Comparison of ENCODE assay signal across 27 cellular contexts in the genomic region with DNA sequence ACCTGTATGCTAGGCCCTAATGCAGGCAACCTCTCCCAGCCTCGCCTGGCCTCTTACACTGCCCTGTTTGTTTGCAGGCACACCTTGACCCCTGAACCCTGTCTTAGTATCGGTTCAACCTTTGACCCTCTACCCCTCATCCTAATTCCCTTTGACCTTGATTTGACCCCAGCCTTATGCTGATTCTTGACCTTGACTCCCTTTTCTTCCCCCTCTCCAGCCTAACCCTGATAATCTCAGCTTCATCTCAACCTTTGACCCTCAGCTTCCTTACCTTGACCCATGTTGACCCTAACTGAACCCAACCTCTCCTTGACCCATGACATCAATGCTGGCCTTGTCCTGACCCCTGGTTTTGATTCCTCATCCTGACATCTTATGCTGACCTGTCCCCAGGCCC. TPM values are rescaled to one million over a fixed set of nuclear protein-coding genes. Genes with fewer than 3 reads are reported as not detected.
DNase-seq lines count a peak whose midpoint lies in the region; ATAC-seq and TF ChIP-seq lines count a peak whose summit lies in the region.
"Had no signal": no experiment of that assay in that cellular context is flagged by ENCODE, and none has a peak within 500 bp of the region (broad histone marks: within the 10 kb centered on the region; RNA-seq: fewer than 3 reads in every experiment).

No MANE protein-coding gene starts in this region.

- H3K4me1 Mint-ChIP-seq in MCF 10A (ENCODE audit: insufficient read depth, unreplicated experiment) (no peaks in the 10 kb centered on the region), endothelial cell (ENCODE audit: unreplicated experiment) (no peaks in the 10 kb centered on the region)

- CTCF ChIA-PET in MCF 10A (lab: Yijun Ruan, JAX) (interaction anchor here (0.6 to 0.7 kb wide), 2 partner anchors 85 to 147 kb away, joined by 3 read pairs; no protein-coding TSS in a partner anchor), mammary epithelial cell (lab: Charles Lee; ENCODE audit: low non-redundant PET) (no interaction called here)

- no peak for DNase-seq in MCF 10A (ENCODE audit: unreplicated experiment)
- DNase-seq in mammary epithelial cell = no peak
- no peak for DNase-seq in SJSA1 (ENCODE audit: low read depth in 1 of 2, low spot score in 2 of 2)
- no peak for DNase-seq in endothelial cell (ENCODE audit: low spot score)
- no peak for DNase-seq in EL
- DNase-seq in RKO (ENCODE audit: low spot score) = no peak
- DNase-seq: activated B cell treated with CpG ODN at 0.5 μM for 24 hours; activated CD4-positive, alpha-beta T cell treated with anti-CD3 and anti-CD28 coated beads, Interleukin-2, amount 10 ng/mL, durations not matched to agents 7 days and 5 days; activated naive CD4-positive, alpha-beta T cell treated with Interleukin-2 at 50 U/mL for 16 hours; activated T-cell treated with anti-CD3 and anti-CD28 coated beads, Interleukin-2, amount 50 U/mL, for 72 hours; cerebellar nuclear complex; dorsolateral prefrontal cortex; hippocampal formation; NCI-H1048; NCI-H446; NCI-H774; RPMI8226; stimulated activated CD4-positive, alpha-beta T cell treated with anti-CD3 and anti-CD28 coated beads, Interleukin-15, amount 100 ng/mL, for 24 hours; T-helper 1 cell had no signal

- no peak for ATAC-seq in GM21737 (IDR thresholded peaks at IDR 0.05; ENCODE audit: unreplicated experiment)
- no peak for ATAC-seq in HG03520 (IDR thresholded peaks at IDR 0.05; ENCODE audit: unreplicated experiment)
- ATAC-seq: activated T-cell treated with anti-CD3 and anti-CD28 coated beads, Interleukin-2, amount 50 U/mL, for 72 hours; gastroesophageal sphincter; natural killer cell treated with Interleukin-12 subunit alpha and Interleukin-12 subunit beta and Interleukin-15 and Interleukin-18, amount 100 ng/mL, for 72 hours; stimulated activated memory B cell treated with anti-CD40 and anti-IgM and Interleukin-4, amounts not matched to agents 10 μg/mL and 1 μg/mL and 100 μg/mL, for 72 hours had no signal

- POLR2A ChIA-PET in MCF 10A (lab: Yijun Ruan, JAX) = no interaction called here

- no peak overlapping the region for H3K4me3 ChIP-seq in mammary epithelial cell (replicated peaks in 1 of 3; ENCODE audit: insufficient read depth in 1 of 3, low read depth in 2 of 3, low read length in 3 of 3)
- H3K4me3 ChIP-seq in SJSA1 = no peak overlapping the region
- H3K4me3 ChIP-seq: dorsolateral prefrontal cortex, gastroesophageal sphincter, HAP-1, lung had no signal

- peaks cover 5% of the 10 kb centered on the region for H3K4me1 ChIP-seq in mammary epithelial cell (ENCODE audit: insufficient read depth, low read length)
- H3K4me1 ChIP-seq in SJSA1 (replicated peaks) = peaks cover 35% of the 10 kb centered on the region
- H3K4me1 ChIP-seq: HAP-1 had no signal

- peaks cover 67% of the 10 kb centered on the region for H3K36me3 Mint-ChIP-seq in MCF 10A (ENCODE audit: insufficient read depth, unreplicated experiment)
- H3K36me3 Mint-ChIP-seq in endothelial cell (ENCODE audit: low read depth, unreplicated experiment) = peaks cover 55% of the 10 kb centered on the region

- WGBS in mammary epithelial cell (ENCODE audit: low coverage, missing lambda C conversion rate) = 100% methylated on average over 2 of the region's 2 CpGs

- H3K27me3 Mint-ChIP-seq in MCF 10A (ENCODE audit: insufficient read depth, unreplicated experiment) (no peaks in the 10 kb centered on the region), endothelial cell (ENCODE audit: unreplicated experiment) (peaks cover 8% of the 10 kb centered on the region)
- H3K27me3 Mint-ChIP-seq: activated B cell treated with CpG ODN at 0.5 μM for 24 hours; activated CD4-positive, alpha-beta T cell treated with anti-CD3 and anti-CD28 coated beads, Interleukin-2, amount 10 ng/mL, durations not matched to agents 7 days and 5 days; natural killer cell treated with Interleukin-12 subunit alpha and Interleukin-12 subunit beta and Interleukin-15 and Interleukin-18, amount 100 ng/mL, for 72 hours; stimulated activated memory B cell treated with anti-CD40 and anti-IgM and Interleukin-4, amounts not matched to agents 10 μg/mL and 1 μg/mL and 100 μg/mL, for 72 hours; type B pancreatic cell had no signal

- H3K4me3 Mint-ChIP-seq in MCF 10A (ENCODE audit: unreplicated experiment) = no peak overlapping the region
- H3K4me3 Mint-ChIP-seq in endothelial cell (ENCODE audit: unreplicated experiment) = peak overlapping the region; percentile 77
- H3K4me3 Mint-ChIP-seq: activated B cell treated with CpG ODN at 0.5 μM for 24 hours; activated CD4-positive, alpha-beta T cell treated with anti-CD3 and anti-CD28 coated beads, Interleukin-2, amount 10 ng/mL, durations not matched to agents 7 days and 5 days; activated T-cell treated with anti-CD3 and anti-CD28 coated beads, Interleukin-2, amount 50 U/mL, for 72 hours; natural killer cell treated with Interleukin-12 subunit alpha and Interleukin-12 subunit beta and Interleukin-15 and Interleukin-18, amount 100 ng/mL, for 72 hours; stimulated activated memory B cell treated with anti-CD40 and anti-IgM and Interleukin-4, amounts not matched to agents 10 μg/mL and 1 μg/mL and 100 μg/mL, for 72 hours; type B pancreatic cell had no signal

- no peaks in the 10 kb centered on the region for H3K9me3 ChIP-seq in mammary epithelial cell (replicated peaks; ENCODE audit: insufficient read depth, low read length)
- H3K9me3 ChIP-seq in SJSA1 (replicated peaks) = no peaks in the 10 kb centered on the region
- H3K9me3 ChIP-seq: gastroesophageal sphincter, HAP-1 had no signal

- H2AFZ ChIP-seq in mammary epithelial cell (ENCODE audit: low read depth, low read length) = no peak overlapping the region

- dilution Hi-C loops in mammary epithelial cell (cut with HindIII; ENCODE audit: low sequenced_read_pairs) = no loop called here

- intact Hi-C loops in MCF 10A (cut with micrococcal nuclease) = no loop called here
- intact Hi-C loops in mammary epithelial cell (cut with micrococcal nuclease) = no loop called here

- no peaks in the 10 kb centered on the region for H3K27me3 ChIP-seq in mammary epithelial cell (ENCODE audit: insufficient read depth, low read length)
- no peaks in the 10 kb centered on the region for H3K27me3 ChIP-seq in SJSA1 (replicated peaks)

- in situ Hi-C loops in mammary epithelial cell (cut with MboI; ENCODE audit: low sequenced_read_pairs in 2 of 2) = loop anchor here in 1 of 2 donors (10.0 kb wide), 1 partner anchor 93 kb away; a partner anchor contains a TSS

- no peak overlapping the region for H3K4me2 ChIP-seq in mammary epithelial cell (ENCODE audit: insufficient read depth, low read depth, low read length)

- no peak for TF ChIP-seq CTCF in MCF 10A (IDR thresholded peaks at IDR 0.05; ENCODE audit: unreplicated experiment)
- TF ChIP-seq CTCF in mammary epithelial cell (conservative IDR thresholded peaks at IDR 0.05 in 1 of 2, IDR thresholded peaks at IDR 0.05 in 1 of 2; ENCODE audit: extremely low read depth in 1 of 2, insufficient read depth in 1 of 2, low read depth in 1 of 2, low read length in 2 of 2) = no peak
- no peak for TF ChIP-seq CTCF in endothelial cell (IDR thresholded peaks at IDR 0.05; ENCODE audit: unreplicated experiment)

- H3K79me2 ChIP-seq in mammary epithelial cell (ENCODE audit: insufficient read depth, low read length) = peaks cover 5% of the 10 kb centered on the region

- H3K27ac ChIP-seq in mammary epithelial cell (ENCODE audit: insufficient read depth, low read depth, low read length) (no peak overlapping the region), SJSA1 (peak overlapping the region; percentile 42; the same call in 1 of the 2 replicates)
- H3K27ac ChIP-seq: gastroesophageal sphincter had no signal

- H3K9ac ChIP-seq in mammary epithelial cell (ENCODE audit: insufficient read depth, low read length) = no peak overlapping the region

- H4K20me1 ChIP-seq in mammary epithelial cell (ENCODE audit: insufficient read depth, low read length) = no peaks in the 10 kb centered on the region

- H3K9me3 Mint-ChIP-seq in MCF 10A (ENCODE audit: unreplicated experiment) = no peaks in the 10 kb centered on the region
- H3K9me3 Mint-ChIP-seq in endothelial cell (ENCODE audit: unreplicated experiment) = no peaks in the 10 kb centered on the region
- H3K9me3 Mint-ChIP-seq: activated B cell treated with CpG ODN at 0.5 μM for 24 hours; activated CD4-positive, alpha-beta T cell treated with anti-CD3 and anti-CD28 coated beads, Interleukin-2, amount 10 ng/mL, durations not matched to agents 7 days and 5 days; activated T-cell treated with anti-CD3 and anti-CD28 coated beads, Interleukin-2, amount 50 U/mL, for 72 hours; natural killer cell treated with Interleukin-12 subunit alpha and Interleukin-12 subunit beta and Interleukin-15 and Interleukin-18, amount 100 ng/mL, for 72 hours; stimulated activated memory B cell treated with anti-CD40 and anti-IgM and Interleukin-4, amounts not matched to agents 10 μg/mL and 1 μg/mL and 100 μg/mL, for 72 hours; type B pancreatic cell had no signal

- peak overlapping the region; percentile 88 for H3K27ac Mint-ChIP-seq in MCF 10A (ENCODE audit: low read depth, unreplicated experiment)
- H3K27ac Mint-ChIP-seq in endothelial cell (ENCODE audit: unreplicated experiment) = peak overlapping the region; percentile 26
- H3K27ac Mint-ChIP-seq: activated B cell treated with CpG ODN at 0.5 μM for 24 hours; activated CD4-positive, alpha-beta T cell treated with anti-CD3 and anti-CD28 coated beads, Interleukin-2, amount 10 ng/mL, durations not matched to agents 7 days and 5 days; activated T-cell treated with anti-CD3 and anti-CD28 coated beads, Interleukin-2, amount 50 U/mL, for 72 hours; natural killer cell treated with Interleukin-12 subunit alpha and Interleukin-12 subunit beta and Interleukin-15 and Interleukin-18, amount 100 ng/mL, for 72 hours; stimulated activated memory B cell treated with anti-CD40 and anti-IgM and Interleukin-4, amounts not matched to agents 10 μg/mL and 1 μg/mL and 100 μg/mL, for 72 hours; type B pancreatic cell had no signal

- no TSS peak for BruUV-seq in MCF 10A (replicated peaks; lab: Mats Ljungman, UMichigan)
- BruUV-seq in mammary epithelial cell (replicated peaks; lab: Mats Ljungman, UMichigan) = no TSS peak

- H3K36me3 ChIP-seq in mammary epithelial cell (ENCODE audit: insufficient read depth, low read length) (peaks cover 47% of the 10 kb centered on the region), SJSA1 (peaks cover 75% of the 10 kb centered on the region)

RNA-seq across cellular contexts. Expression of a gene that starts 33.8 kb away (rescaled TPM):
- total RNA-seq in MCF 10A (2022) (122 and 147 TPM in 2 replicates), mammary epithelial cell (10 to 100 TPM; 12.3 to 65.2 TPM), endothelial cell (ENCODE audit: unreplicated experiment) (54.9 TPM)
- polyA plus RNA-seq in mammary epithelial cell = 46.7 TPM
- polyA minus RNA-seq in mammary epithelial cell = 28.2 TPM
- 79.4 and 99.2 TPM in 2 replicates for total RNA-seq in SJSA1 (2014; rRNA removed; shearing (Covaris generic))

RNA-seq across cellular contexts. Expression of a gene that starts 56.6 kb away (rescaled TPM):
- total RNA-seq in MCF 10A (2022) (86.9 and 109 TPM in 2 replicates), mammary epithelial cell (100 to 1,000 TPM; 125 to 155 TPM), endothelial cell (ENCODE audit: unreplicated experiment) (124 TPM)
- polyA plus RNA-seq in mammary epithelial cell = 106 TPM
- 270 TPM for polyA minus RNA-seq in mammary epithelial cell
- 9.0 and 11.4 TPM in 2 replicates for total RNA-seq in SJSA1 (2014; rRNA removed; shearing (Covaris generic))
